ENCODE assay signal across 32 cellular contexts in genomic region chr21:36729301-36729970, GRCh38. TPM values are rescaled to one million over a fixed set of nuclear protein-coding genes. Genes with fewer than 3 reads are reported as not detected.
"Had no signal": no experiment of that assay in that cellular context is flagged by ENCODE, and none has a peak within 500 bp of the region (broad histone marks: within the 10 kb centered on the region; RNA-seq: fewer than 3 reads in every experiment).

No MANE protein-coding gene starts in this region.

- DNase-seq: activated CD4-positive, alpha-beta T cell treated with anti-CD3 and anti-CD28 coated beads, Interleukin-2, amount 10 ng/mL, durations not matched to agents 7 days and 5 days; activated CD4-positive, CD25-positive, alpha-beta regulatory T cell treated with anti-CD3 and anti-CD28 coated beads, Interleukin-2, amount 50 U/mL, for 72 hours; activated CD8-positive, alpha-beta memory T cell treated with anti-CD3 and anti-CD28 coated beads, Interleukin-2, amount 10 ng/mL, durations not matched to agents 7 days and 5 days; activated CD8-positive, alpha-beta T cell treated with anti-CD3 and anti-CD28 coated beads, Interleukin-2, amount 10 ng/mL, durations not matched to agents 7 days and 5 days; activated naive CD4-positive, alpha-beta T cell treated with Interleukin-2 at 50 U/mL for 16 hours; activated naive CD8-positive, alpha-beta T cell treated with anti-CD3 and anti-CD28 coated beads for 36 hours; adrenal gland; cortex of kidney; effector memory CD8-positive, alpha-beta T cell; islet precursor cell; mammary epithelial cell; naive B cell; occipital lobe; stimulated activated CD4-positive, alpha-beta T cell treated with anti-CD3 and anti-CD28 coated beads, Interleukin-12 subunit alpha, Interleukin-12 subunit beta, amount 100 ng/mL, for 4 hours; stimulated activated CD4-positive, alpha-beta T cell treated with anti-CD3 and anti-CD28 coated beads, Interleukin-4, amount 100 ng/mL, for 24 hours; substantia nigra had no signal

- H3K9me3 ChIP-seq: adrenal gland, right atrium auricular region, upper lobe of left lung had no signal

- H3K27ac Mint-ChIP-seq: activated CD4-positive, alpha-beta T cell treated with anti-CD3 and anti-CD28 coated beads, Interleukin-2, amount 10 ng/mL, durations not matched to agents 7 days and 5 days; activated CD8-positive, alpha-beta memory T cell treated with anti-CD3 and anti-CD28 coated beads, Interleukin-2, amount 10 ng/mL, durations not matched to agents 7 days and 5 days; activated CD8-positive, alpha-beta T cell treated with anti-CD3 and anti-CD28 coated beads, Interleukin-2, amount 10 ng/mL, durations not matched to agents 7 days and 5 days; activated naive CD8-positive, alpha-beta T cell treated with anti-CD3 and anti-CD28 coated beads for 36 hours; activated T-helper 2 cell treated with anti-CD3 and anti-CD28 coated beads, Interferon-gamma antibody, Interleukin-2, Interleukin-4, amounts not matched to agents 10 μg/mL and 5 μg/mL and 100 μg/mL, durations not matched to agents 14 hours and 24 hours and 36 hours; brain; effector memory CD8-positive, alpha-beta T cell; mesothelial cell of epicardium; naive B cell; stimulated activated effector memory CD8-positive, alpha-beta T cell treated with anti-CD3 and anti-CD28 coated beads, Interleukin-12 subunit alpha, Interleukin-12 subunit beta, amount 100 ng/mL, for 72 hours; stimulated activated naive CD8-positive, alpha-beta T cell treated with anti-CD3 and anti-CD28 coated beads, Interleukin-15, Interleukin-2, amounts not matched to agents 100 ng/mL and 50 ng/mL, for 24 hours had no signal

- H3K4me1 Mint-ChIP-seq: activated CD4-positive, alpha-beta T cell treated with anti-CD3 and anti-CD28 coated beads, Interleukin-2, amount 10 ng/mL, durations not matched to agents 7 days and 5 days; activated CD8-positive, alpha-beta memory T cell treated with anti-CD3 and anti-CD28 coated beads, Interleukin-2, amount 10 ng/mL, durations not matched to agents 7 days and 5 days; activated naive CD8-positive, alpha-beta T cell treated with anti-CD3 and anti-CD28 coated beads for 36 hours; brain; naive B cell; neural crest cell; stimulated activated effector memory CD8-positive, alpha-beta T cell treated with anti-CD3 and anti-CD28 coated beads, Interleukin-12 subunit alpha, Interleukin-12 subunit beta, amount 100 ng/mL, for 72 hours had no signal

- ATAC-seq: activated CD8-positive, alpha-beta memory T cell treated with anti-CD3 and anti-CD28 coated beads, Interleukin-2, amount 10 ng/mL, durations not matched to agents 7 days and 5 days; activated CD8-positive, alpha-beta T cell treated with anti-CD3 and anti-CD28 coated beads, Interleukin-2, amount 10 ng/mL, durations not matched to agents 7 days and 5 days; effector memory CD8-positive, alpha-beta T cell; gastroesophageal sphincter; stimulated activated effector memory CD8-positive, alpha-beta T cell treated with anti-CD3 and anti-CD28 coated beads, Interleukin-12 subunit alpha, Interleukin-12 subunit beta, amount 100 ng/mL, for 72 hours had no signal

- H3K36me3 ChIP-seq: adrenal gland, gastroesophageal sphincter, right atrium auricular region, upper lobe of left lung had no signal

- H3K4me3 Mint-ChIP-seq: activated CD4-positive, alpha-beta T cell treated with anti-CD3 and anti-CD28 coated beads, Interleukin-2, amount 10 ng/mL, durations not matched to agents 7 days and 5 days; activated CD8-positive, alpha-beta memory T cell treated with anti-CD3 and anti-CD28 coated beads, Interleukin-2, amount 10 ng/mL, durations not matched to agents 7 days and 5 days; activated CD8-positive, alpha-beta T cell treated with anti-CD3 and anti-CD28 coated beads, Interleukin-2, amount 10 ng/mL, durations not matched to agents 7 days and 5 days; activated naive CD8-positive, alpha-beta T cell treated with anti-CD3 and anti-CD28 coated beads for 36 hours; brain; effector memory CD8-positive, alpha-beta T cell; mesothelial cell of epicardium; naive B cell; neural crest cell; stimulated activated effector memory CD8-positive, alpha-beta T cell treated with anti-CD3 and anti-CD28 coated beads, Interleukin-12 subunit alpha, Interleukin-12 subunit beta, amount 100 ng/mL, for 72 hours; stimulated activated naive CD8-positive, alpha-beta T cell treated with anti-CD3 and anti-CD28 coated beads, Interleukin-15, Interleukin-2, amounts not matched to agents 100 ng/mL and 50 ng/mL, for 24 hours had no signal

- H3K27me3 Mint-ChIP-seq: activated CD4-positive, alpha-beta T cell treated with anti-CD3 and anti-CD28 coated beads, Interleukin-2, amount 10 ng/mL, durations not matched to agents 7 days and 5 days; stimulated activated naive CD8-positive, alpha-beta T cell treated with anti-CD3 and anti-CD28 coated beads, Interleukin-15, Interleukin-2, amounts not matched to agents 100 ng/mL and 50 ng/mL, for 24 hours had no signal

- H3K9me3 Mint-ChIP-seq: activated CD4-positive, alpha-beta T cell treated with anti-CD3 and anti-CD28 coated beads, Interleukin-2, amount 10 ng/mL, durations not matched to agents 7 days and 5 days; activated naive CD8-positive, alpha-beta T cell treated with anti-CD3 and anti-CD28 coated beads for 36 hours; activated T-helper 2 cell treated with anti-CD3 and anti-CD28 coated beads, Interferon-gamma antibody, Interleukin-2, Interleukin-4, amounts not matched to agents 10 μg/mL and 5 μg/mL and 100 μg/mL, durations not matched to agents 14 hours and 24 hours and 36 hours; effector memory CD8-positive, alpha-beta T cell; mesothelial cell of epicardium; naive B cell; neural crest cell; stimulated activated effector memory CD8-positive, alpha-beta T cell treated with anti-CD3 and anti-CD28 coated beads, Interleukin-12 subunit alpha, Interleukin-12 subunit beta, amount 100 ng/mL, for 72 hours; stimulated activated naive CD8-positive, alpha-beta T cell treated with anti-CD3 and anti-CD28 coated beads, Interleukin-15, Interleukin-2, amounts not matched to agents 100 ng/mL and 50 ng/mL, for 24 hours had no signal

- H3K4me3 ChIP-seq: adrenal gland, gastroesophageal sphincter, hepatocyte, right atrium auricular region, upper lobe of left lung had no signal

- H3K36me3 Mint-ChIP-seq: activated CD8-positive, alpha-beta memory T cell treated with anti-CD3 and anti-CD28 coated beads, Interleukin-2, amount 10 ng/mL, durations not matched to agents 7 days and 5 days; activated naive CD8-positive, alpha-beta T cell treated with anti-CD3 and anti-CD28 coated beads for 36 hours; brain; mesothelial cell of epicardium; naive B cell; stimulated activated effector memory CD8-positive, alpha-beta T cell treated with anti-CD3 and anti-CD28 coated beads, Interleukin-12 subunit alpha, Interleukin-12 subunit beta, amount 100 ng/mL, for 72 hours had no signal

- H3K27me3 ChIP-seq: hepatocyte, right atrium auricular region, upper lobe of left lung had no signal

- H3K4me1 ChIP-seq: adrenal gland, gastroesophageal sphincter, right atrium auricular region had no signal

RNA-seq across cellular contexts. Expression of gene SIM2, which starts 30.5 kb away (rescaled TPM):
- total RNA-seq: activated CD8-positive, alpha-beta T cell treated with anti-CD3 and anti-CD28 coated beads, Interleukin-2, amount 10 ng/mL, durations not matched to agents 7 days and 5 days; activated naive CD8-positive, alpha-beta T cell treated with anti-CD3 and anti-CD28 coated beads for 36 hours; aorta; cerebellum; endothelial cell of umbilical vein; fibroblast of lung; fibroblast of villous mesenchyme; liver; mesothelial cell of epicardium; neural crest cell; occipital lobe; right atrium auricular region had no signal
